10 cellular contexts compared by ENCODE assay signal in genomic region chr2:227326783-227327182, GRCh38. TPM values are rescaled to one million over a fixed set of nuclear protein-coding genes. Genes with fewer than 3 reads are reported as not detected.
DNase-seq lines count a peak whose midpoint lies in the region; FAIRE-seq and TF ChIP-seq lines count a peak whose summit lies in the region.
"Had no signal": no experiment of that assay in that cellular context is flagged by ENCODE, and none has a peak within 500 bp of the region (broad histone marks: within the 10 kb centered on the region; RNA-seq: fewer than 3 reads in every experiment).

No MANE protein-coding gene starts in this region.

- H3K4me3 ChIP-seq in GM08714 (ENCODE audit: low read length): peak overlapping the region; percentile 43; the same call in 1 of the 2 replicates
- H3K4me3 ChIP-seq in MM.1S (ENCODE audit: low read length): peak overlapping the region; percentile 88
- peak overlapping the region in 53 of 59 donors; percentile 76 to 100 (median 97) for H3K4me3 ChIP-seq in dorsolateral prefrontal cortex

- no peak for FAIRE-seq in frontal cortex (lab: Jason Lieb, UNC)

- no peak overlapping the region; the same call in 1 of the 2 replicates for H3K9ac ChIP-seq in MM.1S (ENCODE audit: low read length)

- H3K9me2 ChIP-seq in MM.1S (replicated peaks; ENCODE audit: insufficient read depth, low read length): no peaks in the 10 kb centered on the region

- H3K36me3 ChIP-seq in MM.1S (replicated peaks; ENCODE audit: insufficient read depth, low read length): no peaks in the 10 kb centered on the region; the same call in 1 of the 2 replicates

- H3K4me1 Mint-ChIP-seq in neural crest cell: peaks cover 49% of the 10 kb centered on the region

- peaks cover 22% of the 10 kb centered on the region for H3K36me3 Mint-ChIP-seq in neural crest cell (ENCODE audit: low read depth)

- H3K27ac ChIP-seq in MM.1S (ENCODE audit: low read length) (peak overlapping the region; percentile 82; the same call in 1 of the 2 replicates), dorsolateral prefrontal cortex (peak overlapping the region in 4 of 59 donors; percentile 32 to 96 (median 93))

- peaks cover 67% of the 10 kb centered on the region for H3K79me2 ChIP-seq in MM.1S (ENCODE audit: low read length)

- H3K27me3 ChIP-seq in MM.1S (replicated peaks; ENCODE audit: insufficient read depth, low read length) (no peaks in the 10 kb centered on the region), dorsolateral prefrontal cortex (no peaks in the 10 kb centered on the region)

- peaks cover 16% of the 10 kb centered on the region for H3F3A ChIP-seq in MM.1S (ENCODE audit: insufficient read depth, low read length)

- H3K9me3 ChIP-seq in MM.1S (replicated peaks; ENCODE audit: insufficient read depth, low read length): no peaks in the 10 kb centered on the region

- TF ChIP-seq CTCF in MM.1S (IDR thresholded peaks at IDR 0.05; ENCODE audit: low read length): no peak
- TF ChIP-seq CTCF in dorsolateral prefrontal cortex (IDR thresholded peaks at IDR 0.05 in 54 of 56, conservative IDR thresholded peaks at IDR 0.05 in 2 of 56; ENCODE audit: low read depth in 1 of 56, partially characterized antibody in 56 of 56): no peak
- no peak for TF ChIP-seq CTCF in neural crest cell (conservative IDR thresholded peaks at IDR 0.05)

- intact Hi-C loops in dorsolateral prefrontal cortex (cut with DNase I): loop anchor here (5.0 to 10.0 kb wide), 5 partner anchors 68 to 438 kb away; partner anchors contain the start of gene AGFG1 (in 2 of the 2)

- H3K4me2 ChIP-seq in MM.1S (ENCODE audit: low read depth, low read length): peak overlapping the region; percentile 87

- H3K9me3 Mint-ChIP-seq in neural crest cell: peaks cover 16% of the 10 kb centered on the region

- no peaks in the 10 kb centered on the region for H4K20me1 ChIP-seq in MM.1S (ENCODE audit: insufficient read depth, low read length)

- no peak overlapping the region for H2AFZ ChIP-seq in MM.1S (ENCODE audit: low read length)

- peaks cover 5% of the 10 kb centered on the region; the same call in 1 of the 2 replicates for H3K4me1 ChIP-seq in MM.1S (ENCODE audit: low read length)

- no peak overlapping the region for H3K27ac Mint-ChIP-seq in neural crest cell (ENCODE audit: unreplicated experiment)

- H3K27me3 Mint-ChIP-seq in neural crest cell (ENCODE audit: low read depth): peaks cover 4% of the 10 kb centered on the region

- peak overlapping the region; percentile 97 for H3K4me3 Mint-ChIP-seq in neural crest cell

- peak; percentile 18 for DNase-seq in MM.1S
- DNase-seq in dorsolateral prefrontal cortex: no peak
- no peak for DNase-seq in neural crest cell (ENCODE audit: low read depth, low spot score)
- no peak for DNase-seq in frontal cortex (ENCODE audit: low spot score in 2 of 2)
- DNase-seq in superior temporal gyrus (ENCODE audit: extremely low spot score): no peak
- DNase-seq in globus pallidus (ENCODE audit: low spot score): no peak
- DNase-seq: NCI-H2227 treated with DMSO at 0.1 percent for 48 hours had no signal

RNA-seq across cellular contexts. Expression of gene MFF, which starts 1.7 kb away (rescaled TPM):
- 100 to 1,000 TPM in 96 of 120 experiments, 10 to 100 TPM in 24; 80.8 to 145 (median 108) TPM for total RNA-seq in dorsolateral prefrontal cortex
- total RNA-seq in neural crest cell: 84.1 and 94.2 TPM in 2 replicates
- 110 TPM for total RNA-seq in frontal cortex

RNA-seq across cellular contexts. Expression of gene TM4SF20, which starts 52.3 kb away (rescaled TPM):
- total RNA-seq in dorsolateral prefrontal cortex (1 to 10 TPM in 1 of 120 experiments, under 1 TPM in 4, not detected in 115; 0.17 to 1.1 (median 0.54) TPM), neural crest cell (not detected in 2 replicates), frontal cortex (not detected)
- total RNA-seq: sciatic nerve; T-helper 2 cell treated with Interferon-gamma antibody and Interleukin-4, amounts not matched to agents 100 ng/mL and 5 ng/mL, for 36 hours had no signal

Comparison
In these comparisons a context has a peak if more than half of its experiments do, and no peak if none do; other contexts are left out.
1. H3K4me3 ChIP-seq: peak in every context shown above with its lines; median percentile 97 in dorsolateral prefrontal cortex; 88 in MM.1S; 43 in GM08714.